ENCODE assay signal across 22 cellular contexts in genomic region chr13:99342723-99343315, GRCh38. TPM values are rescaled to one million over a fixed set of nuclear protein-coding genes. Genes with fewer than 3 reads are reported as not detected.
DNase-seq lines count a peak whose midpoint lies in the region; ATAC-seq and TF ChIP-seq lines count a peak whose summit lies in the region.
"Had no signal": no experiment of that assay in that cellular context is flagged by ENCODE, and none has a peak within 500 bp of the region (broad histone marks: within the 10 kb centered on the region; RNA-seq: fewer than 3 reads in every experiment).

No MANE protein-coding gene starts in this region.

- no TSS peak for BruUV-seq in MCF 10A (replicated peaks; lab: Mats Ljungman, UMichigan)

- H3K4me3 ChIP-seq in breast epithelium: no peak overlapping the region
- H3K4me3 ChIP-seq in psoas muscle: no peak overlapping the region
- no peak overlapping the region for H3K4me3 ChIP-seq in testis
- H3K4me3 ChIP-seq: GM23338, SK-N-MC had no signal

- CTCF ChIA-PET in MCF 10A (lab: Yijun Ruan, JAX): interaction anchor here (0.5 kb wide), 1 partner anchor 310 kb away, joined by 8 read pairs; no protein-coding TSS in a partner anchor
- CTCF ChIA-PET in T-cell (lab: Charles Lee): interaction anchor here (0.5 to 1.8 kb wide), 3 partner anchors 21 to 103 kb away, joined by 3 to 6 read pairs (median 5); no protein-coding TSS in a partner anchor

- TF ChIP-seq CTCF in MCF 10A (IDR thresholded peaks at IDR 0.05; ENCODE audit: unreplicated experiment) (no peak), breast epithelium (IDR thresholded peaks at IDR 0.05) (no peak), psoas muscle (IDR thresholded peaks at IDR 0.05) (no peak), testis (IDR thresholded peaks at IDR 0.05) (no peak)

- H3K4me1 Mint-ChIP-seq in MCF 10A (ENCODE audit: insufficient read depth, unreplicated experiment) (peaks cover 9% of the 10 kb centered on the region), T-cell (peaks cover 71 to 91% (median 91%) of the 10 kb centered on the region in 3 donors)
- H3K4me1 Mint-ChIP-seq: GM23338 had no signal

- peaks cover 53% of the 10 kb centered on the region for H3K36me3 Mint-ChIP-seq in MCF 10A (ENCODE audit: insufficient read depth, unreplicated experiment)
- H3K36me3 Mint-ChIP-seq in T-cell: peaks cover 78% of the 10 kb centered on the region

- POLR2A ChIA-PET in MCF 10A (lab: Yijun Ruan, JAX) (no interaction called here), T-cell (lab: Charles Lee) (no interaction called here)

- H3K9me3 Mint-ChIP-seq in MCF 10A (ENCODE audit: unreplicated experiment) (no peaks in the 10 kb centered on the region), T-cell (no peaks in the 10 kb centered on the region)
- H3K9me3 Mint-ChIP-seq: GM23338 had no signal

- H3K27me3 ChIP-seq in breast epithelium (no peaks in the 10 kb centered on the region), psoas muscle (ENCODE audit: insufficient read depth in 3 of 3, low read length in 2 of 3) (no peaks in the 10 kb centered on the region), testis (no peaks in the 10 kb centered on the region)

- H3K9me3 ChIP-seq in breast epithelium (no peaks in the 10 kb centered on the region), psoas muscle (no peaks in the 10 kb centered on the region), testis (no peaks in the 10 kb centered on the region)
- H3K9me3 ChIP-seq: Caco-2 had no signal

- H3K36me3 ChIP-seq in breast epithelium: no peaks in the 10 kb centered on the region
- H3K36me3 ChIP-seq in psoas muscle (ENCODE audit: insufficient read depth in 1 of 2, low read depth in 1 of 2): peaks cover 3 to 71% of the 10 kb centered on the region in 2 donors
- H3K36me3 ChIP-seq in testis (ENCODE audit: low read depth, missing control alignments): no peaks in the 10 kb centered on the region

- TF ChIP-seq POLR2A in breast epithelium (IDR thresholded peaks at IDR 0.05): no peak
- TF ChIP-seq POLR2A in testis (IDR thresholded peaks at IDR 0.05): no peak

- H3K4me3 Mint-ChIP-seq in MCF 10A (ENCODE audit: unreplicated experiment) (no peak overlapping the region), T-cell (no peak overlapping the region)
- H3K4me3 Mint-ChIP-seq: GM23338 had no signal

- no peak overlapping the region for H3K27ac Mint-ChIP-seq in MCF 10A (ENCODE audit: low read depth, unreplicated experiment)
- peak overlapping the region; percentile 99 for H3K27ac Mint-ChIP-seq in T-cell
- H3K27ac Mint-ChIP-seq: GM23338 had no signal

- H3K4me1 ChIP-seq in breast epithelium (no peaks in the 10 kb centered on the region), psoas muscle (no peaks in the 10 kb centered on the region), testis (no peaks in the 10 kb centered on the region)
- H3K4me1 ChIP-seq: Caco-2 had no signal

- no peak for ATAC-seq in T-cell (replicated peaks in 1 of 4)
- ATAC-seq in psoas muscle: peak in 3 of 4 donors; percentile 16 to 31 (median 25)
- no peak for ATAC-seq in GM18511 (IDR thresholded peaks at IDR 0.05; ENCODE audit: unreplicated experiment)
- ATAC-seq: GM23338 had no signal

- H3K27ac ChIP-seq in breast epithelium: no peak overlapping the region
- H3K27ac ChIP-seq in psoas muscle: no peak overlapping the region
- no peak overlapping the region for H3K27ac ChIP-seq in testis
- H3K27ac ChIP-seq: C4-2B, SK-N-MC had no signal

- H3K27me3 Mint-ChIP-seq in MCF 10A (ENCODE audit: insufficient read depth, unreplicated experiment): no peaks in the 10 kb centered on the region
- H3K27me3 Mint-ChIP-seq in T-cell: no peaks in the 10 kb centered on the region

- 60 to 71% (median 62%) methylated on average over 10 of the region's 10 CpGs for WGBS in psoas muscle, 3 donors
- WGBS in testis, 2 donors: 81 to 87% methylated on average over 8 to 10 of the region's 10 CpGs

- intact Hi-C loops in MCF 10A (cut with micrococcal nuclease) (no loop called here), breast epithelium (cut with DNase I; ENCODE audit: low total_unique reads) (no loop called here), psoas muscle (cut with DNase I) (no loop called here), testis (cut with DNase I; ENCODE audit: low total_unique reads) (no loop called here)

- DNase-seq in MCF 10A (ENCODE audit: unreplicated experiment): peak; percentile 15
- no peak for DNase-seq in breast epithelium (ENCODE audit: low spot score in 2 of 2)
- DNase-seq in T-cell: no peak
- DNase-seq in myocyte (ENCODE audit: low read depth): peak; percentile 44
- DNase-seq in psoas muscle: no peak
- DNase-seq in testis: no peak
- DNase-seq in NCI-H2107 (lab: John Stamatoyannopoulos, UW): no peak
- DNase-seq: ACHN, Caco-2, DMS153, GDM1, HCEC 1CT, NCI-H1105, NCI-H2081 treated with DMSO at 0.1 percent for 48 hours, NCI-H2227 treated with DMSO at 0.1 percent for 48 hours, NCI-H510A treated with DMSO at 0.1 percent for 48 hours, NCI-H774, SHP77 had no signal

RNA-seq across cellular contexts. Expression of gene GPR183, which starts 35.6 kb away (rescaled TPM):
- total RNA-seq in MCF 10A (2022) (not detected in 2 replicates), breast epithelium (10 to 100 TPM; 10.2 to 30.1 (median 21.4) TPM), T-cell (100 to 1,000 TPM in 3 of 5 donors, 10 to 100 TPM in 2; 69.9 to 152 (median 100) TPM), myocyte (0.32 TPM in 1 of 2 replicates, not detected in the other), psoas muscle (1 to 10 TPM in 2 of 4 donors, under 1 TPM in 2; 0.80 to 1.4 (median 1.00) TPM), testis (1 to 10 TPM in 1 of 2 donors, under 1 TPM in 1; 0.39 to 6.9 TPM)
- polyA plus RNA-seq in myocyte (2012): 0.19 TPM
- polyA plus RNA-seq in psoas muscle (under 1 TPM; 0.67 to 0.69 (median 0.69) TPM), testis (ENCODE audit: insufficient read depth, low read depth, low replicate concordance) (2.3 TPM)
- total RNA-seq: Caco-2, GM23338 had no signal

Comparison
In these comparisons a context has a peak if more than half of its experiments do, and no peak if none do; other contexts are left out.
1. DNase-seq: peak in MCF 10A (single experiment) and myocyte (single experiment); none in breast epithelium (0 of 2), T-cell (0 of 34), psoas muscle (0 of 2), testis (single experiment) and NCI-H2107 (single experiment).
2. ATAC-seq: peak in psoas muscle (3 of 4); none in T-cell (0 of 4) and GM18511 (single experiment).